Comparison of ENCODE assay signal across 8 cellular contexts in genomic region chr6:129683606-129684322, GRCh38. TPM values are rescaled to one million over a fixed set of nuclear protein-coding genes. Genes with fewer than 3 reads are reported as not detected.
DNase-seq lines count a peak whose midpoint lies in the region; ATAC-seq, FAIRE-seq and TF ChIP-seq lines count a peak whose summit lies in the region.

No MANE protein-coding gene starts in this region.

- H3K27ac ChIP-seq in body of pancreas: peak overlapping the region; percentile 69 to 93 (median 78)
- peak overlapping the region; percentile 58 to 96 for H3K27ac ChIP-seq in kidney (ENCODE audit: low read depth in 2 of 2, low read length in 2 of 2)

- H3K27ac Mint-ChIP-seq in Caco-2 (ENCODE audit: unreplicated experiment): peak overlapping the region; percentile 20
- H3K27ac Mint-ChIP-seq in T-helper 17 cell: peak overlapping the region; percentile 93

- H3K36me3 ChIP-seq in Caco-2 (ENCODE audit: control insufficient read depth, insufficient read depth, low read length) (peaks cover 2% of the 10 kb centered on the region; the same call in 1 of the 2 replicates), body of pancreas (replicated peaks in 1 of 2; ENCODE audit: insufficient read depth in 1 of 2, low read depth in 2 of 2) (no peaks in the 10 kb centered on the region), kidney (ENCODE audit: control insufficient read depth in 1 of 2, insufficient read depth in 2 of 2, low read length in 2 of 2) (no peaks in the 10 kb centered on the region)

- peak; percentile 77 for FAIRE-seq in kidney (lab: Jason Lieb, UNC)

- peak overlapping the region; percentile 20 to 24 for H3K9ac ChIP-seq in kidney (ENCODE audit: low read length in 2 of 2)

- H3K4me1 ChIP-seq in Caco-2: peaks cover 26% of the 10 kb centered on the region
- H3K4me1 ChIP-seq in body of pancreas: peaks cover 75% of the 10 kb centered on the region
- H3K4me1 ChIP-seq in kidney (ENCODE audit: control insufficient read depth in 1 of 2, insufficient read depth in 1 of 2, low read depth in 1 of 2, low read length in 2 of 2): peaks cover 10 to 12% of the 10 kb centered on the region in 2 donors

- no peaks in the 10 kb centered on the region for H3K9me3 ChIP-seq in Caco-2
- H3K9me3 ChIP-seq in T-helper 17 cell (ENCODE audit: control insufficient read depth, low read length, poor library complexity, severe bottlenecking): no peaks in the 10 kb centered on the region
- no peaks in the 10 kb centered on the region for H3K9me3 ChIP-seq in body of pancreas
- no peaks in the 10 kb centered on the region for H3K9me3 ChIP-seq in kidney (ENCODE audit: control insufficient read depth in 1 of 2, low read length in 2 of 2)

- TF ChIP-seq CTCF in Caco-2 (IDR thresholded peaks at IDR 0.05; ENCODE audit: insufficient read depth in 1 of 2, low read depth in 1 of 2, low read length in 1 of 2, severe bottlenecking in 1 of 2, unreplicated experiment in 1 of 2) (no peak), body of pancreas (IDR thresholded peaks at IDR 0.05) (no peak), kidney (IDR thresholded peaks at IDR 0.05; ENCODE audit: borderline replicate concordance, extremely low read depth, insufficient read depth) (no peak)

- no peaks in the 10 kb centered on the region for H3K27me3 Mint-ChIP-seq in Caco-2 (ENCODE audit: insufficient read depth, unreplicated experiment)
- H3K27me3 Mint-ChIP-seq in T-helper 17 cell: no peaks in the 10 kb centered on the region

- intact Hi-C loops in Caco-2 (cut with micrococcal nuclease; ENCODE audit: unreplicated experiment): no loop called here
- intact Hi-C loops in body of pancreas (cut with DNase I): no loop called here
- intact Hi-C loops in kidney (cut with DNase I): no loop called here

- H3K36me3 Mint-ChIP-seq in Caco-2 (ENCODE audit: insufficient read depth, unreplicated experiment) (no peaks in the 10 kb centered on the region), T-helper 17 cell (ENCODE audit: low read depth) (no peaks in the 10 kb centered on the region)

- no peaks in the 10 kb centered on the region for H3K9me3 Mint-ChIP-seq in Caco-2 (ENCODE audit: unreplicated experiment)

- POLR2A ChIA-PET in Caco-2 (lab: Charles Lee): interaction anchor here (1.1 kb wide), 1 partner anchor 26 kb away, joined by 4 read pairs; the partner anchor contains the start of gene ARHGAP18

- CTCF ChIA-PET in Caco-2 (lab: Charles Lee): interaction anchor here (0.6 to 0.9 kb wide), 2 partner anchors 26 to 100 kb away, joined by 3 read pairs; partner anchors contain the start of gene ARHGAP18

- H3K27me3 ChIP-seq in Caco-2 (replicated peaks; ENCODE audit: control insufficient read depth, insufficient read depth, low read length) (no peaks in the 10 kb centered on the region), body of pancreas (no peaks in the 10 kb centered on the region)

- DNase-seq in Caco-2 (peak; percentile 54 to 70), HS-5 (ENCODE audit: low read depth) (peak; percentile 90), T-helper 17 cell (peak in 2 of 3 donors; percentile 19 to 57), body of pancreas (peak; percentile 65 to 87 (median 76)), kidney (peak; percentile 94), DMS79 (lab: John Stamatoyannopoulos, UW) (no peak)
- DNase-seq in stimulated activated CD4-positive, alpha-beta T cell treated with anti-CD3 and anti-CD28 coated beads, Interleukin-2, amount 100 ng/mL, for 4 hours (ENCODE audit: low read depth): peak; percentile 67

- BruUV-seq in Caco-2 (replicated peaks; lab: Mats Ljungman, UMichigan): TSS peak; percentile 67

- H3K4me1 Mint-ChIP-seq in Caco-2 (ENCODE audit: low read depth, unreplicated experiment) (peaks cover 19% of the 10 kb centered on the region), T-helper 17 cell (peaks cover 43% of the 10 kb centered on the region)

- peak in 1 of 3 donors; percentile 34 for TF ChIP-seq POLR2A in body of pancreas (IDR thresholded peaks at IDR 0.05)

- peak; percentile 95 for ATAC-seq in GM21367 (IDR thresholded peaks at IDR 0.05; ENCODE audit: unreplicated experiment)
- ATAC-seq in T-helper 17 cell: peak; percentile 92
- ATAC-seq in body of pancreas: peak; percentile 80

- H3K4me3 ChIP-seq in Caco-2 (ENCODE audit: low read depth, low read length): no peak overlapping the region
- no peak overlapping the region for H3K4me3 ChIP-seq in body of pancreas
- peak overlapping the region; percentile 4 to 5 for H3K4me3 ChIP-seq in kidney (ENCODE audit: low read length in 2 of 2)

- peak overlapping the region; percentile 44 for H3K4me3 Mint-ChIP-seq in Caco-2 (ENCODE audit: unreplicated experiment)
- H3K4me3 Mint-ChIP-seq in T-helper 17 cell: peak overlapping the region; percentile 82

- 3 to 8% methylated on average over 8 of the region's 8 CpGs for WGBS in body of pancreas, 2 donors

RNA-seq across cellular contexts. Expression of gene ARHGAP18, which starts 26.2 kb away (rescaled TPM):
- total RNA-seq in Caco-2 (2022) (15.0 and 15.6 TPM in 2 replicates), T-helper 17 cell (10 to 100 TPM in 1 of 2 donors, 1 to 10 TPM in 1; 3.7 to 26.7 TPM), body of pancreas (10 to 100 TPM; 16.2 to 30.6 TPM), kidney (39.8 TPM)
- 26.5 TPM for polyA plus RNA-seq in kidney (ENCODE audit: insufficient read depth, low read depth, low replicate concordance)

Comparison
In these comparisons a context has a peak if more than half of its experiments do, and no peak if none do; other contexts are left out.
1. H3K4me3 ChIP-seq: peak in kidney (2 of 2); none in Caco-2 (single experiment) and body of pancreas (0 of 2).
2. Peak in every context shown above with its lines, with median percentiles within 50 percentile points of each other: ATAC-seq.